ENCODE assay signal across 13 cellular contexts in genomic region chr12:62647586-62647985, GRCh38.
A peak's percentile ranks its signal among the peaks of the same experiment; 100 is the strongest.
DNase-seq lines count a peak whose midpoint lies in the region; ATAC-seq and TF ChIP-seq lines count a peak whose summit lies in the region.
"Had no signal": no experiment of that assay in that cellular context is flagged by ENCODE, and none has a peak within 500 bp of the region (broad histone marks: within the 10 kb centered on the region; RNA-seq: fewer than 3 reads in every experiment).

No MANE protein-coding gene starts in this region.

- DNase-seq in AG10803 (ENCODE audit: low read depth) (peak; percentile 46), cardiac fibroblast (ENCODE audit: low read depth in 2 of 2) (peak; percentile 44 to 76), left ventricle myocardium inferior (peak; percentile 50), pons (ENCODE audit: low spot score) (peak; percentile 55), NCI-H1092 (lab: John Stamatoyannopoulos, UW) (no peak), erythroblast (lab: John Stamatoyannopoulos, UW) (no peak), NCI-H1930 (lab: John Stamatoyannopoulos, UW) (no peak)
- DNase-seq: activated CD4-positive, CD25-positive, alpha-beta regulatory T cell treated with anti-CD3 and anti-CD28 coated beads, Interleukin-2, amount 50 U/mL, for 72 hours; activated T-cell treated with anti-CD3 and anti-CD28 coated beads, Interleukin-2, amount 50 U/mL, for 1 hour; amniotic stem cell; COR-L47; NCI-H1105 treated with DMSO at 0.1 percent for 48 hours had no signal

- intact Hi-C loops in left ventricle myocardium inferior (cut with micrococcal nuclease): no loop called here

- H3K9me3 ChIP-seq in left ventricle myocardium inferior (replicated peaks): no peaks in the 10 kb centered on the region

- H3K36me3 ChIP-seq in left ventricle myocardium inferior: peaks cover 15% of the 10 kb centered on the region

- no peak overlapping the region for H3K4me3 ChIP-seq in AG10803 (ENCODE audit: low read length)
- no peak overlapping the region for H3K4me3 ChIP-seq in cardiac fibroblast (replicated peaks in 1 of 2; ENCODE audit: low read depth in 2 of 2, low read length in 2 of 2)
- no peak overlapping the region for H3K4me3 ChIP-seq in left ventricle myocardium inferior

- no peak for TF ChIP-seq CTCF in AG10803 (conservative IDR thresholded peaks at IDR 0.05; ENCODE audit: low read length)
- no peak for TF ChIP-seq CTCF in cardiac fibroblast (IDR thresholded peaks at IDR 0.05; ENCODE audit: low read depth, low read length)
- no peak for TF ChIP-seq CTCF in left ventricle myocardium inferior (IDR thresholded peaks at IDR 0.05; ENCODE audit: borderline replicate concordance)

- no peaks in the 10 kb centered on the region for H3K27me3 ChIP-seq in left ventricle myocardium inferior (ENCODE audit: low read depth)

- H3K4me1 ChIP-seq in left ventricle myocardium inferior: peaks cover 12% of the 10 kb centered on the region

- peak overlapping the region; percentile 60 for H3K27ac ChIP-seq in left ventricle myocardium inferior (replicated peaks)

- no peak for ATAC-seq in GM21515 (IDR thresholded peaks at IDR 0.05; ENCODE audit: unreplicated experiment)

- no peak for TF ChIP-seq POLR2A in erythroblast (IDR thresholded peaks at IDR 0.05; ENCODE audit: low read length)

Comparison
In these comparisons a context has a peak if more than half of its experiments do, and no peak if none do; other contexts are left out.
1. DNase-seq: peak in AG10803 (single experiment), cardiac fibroblast (2 of 2), left ventricle myocardium inferior (single experiment) and pons (single experiment); none in NCI-H1092 (single experiment), erythroblast (0 of 2) and NCI-H1930 (0 of 2).